Comparison of ENCODE assay signal across 8 cellular contexts in genomic region chr10:119595134-119595714, GRCh38. TPM values are rescaled to one million over a fixed set of nuclear protein-coding genes. Genes with fewer than 3 reads are reported as not detected.
DNase-seq lines count a peak whose midpoint lies in the region; ATAC-seq and TF ChIP-seq lines count a peak whose summit lies in the region.

No MANE protein-coding gene starts in this region.

- H3K79me2 ChIP-seq in SK-N-SH (ENCODE audit: insufficient read depth): peaks cover 60% of the 10 kb centered on the region

- H3K36me3 ChIP-seq in SK-N-SH (replicated peaks in 1 of 2; ENCODE audit: control insufficient read depth in 1 of 2, insufficient read depth in 2 of 2, low read length in 1 of 2) (peaks cover 17 to 31% of the 10 kb centered on the region in 2 experiments), spleen (peaks cover 0 to 19% (median 1%) of the 10 kb centered on the region in 6 donors)

- TF ChIP-seq CTCF in SK-N-SH (IDR thresholded peaks at IDR 0.05) (no peak), activated B cell treated with CpG ODN at 0.5 μM for 24 hours (IDR thresholded peaks at IDR 0.05) (no peak), spleen (IDR thresholded peaks at IDR 0.05 in 8 of 11, conservative IDR thresholded peaks at IDR 0.05 in 3 of 11) (no peak)

- intact Hi-C loops in activated B cell treated with CpG ODN at 0.5 μM for 24 hours (cut with micrococcal nuclease) (loop anchor here (5.0 to 10.0 kb wide), 2 partner anchors 138 to 1550 kb away; partner anchors contain the start of gene RAB11FIP2), spleen (cut with DNase I; ENCODE audit: low total_unique reads) (no loop called here)

- H3K27ac ChIP-seq in SK-N-SH (ENCODE audit: low read depth in 2 of 2, low read length in 1 of 2) (peak overlapping the region; percentile 99), spleen (peak overlapping the region; percentile 95 to 99 (median 96))

- H3K9me3 ChIP-seq in SK-N-SH (no peaks in the 10 kb centered on the region), spleen (no peaks in the 10 kb centered on the region)

- H3F3A ChIP-seq in SK-N-SH (replicated peaks; ENCODE audit: insufficient read depth): peaks cover 20% of the 10 kb centered on the region

- H4K20me1 ChIP-seq in SK-N-SH (ENCODE audit: insufficient read depth): peaks cover 49% of the 10 kb centered on the region

- POLR2A ChIA-PET in SK-N-SH (lab: Yijun Ruan, JAX) (no interaction called here), activated B cell treated with CpG ODN at 0.5 μM for 24 hours (lab: Charles Lee) (interaction anchor here (0.7 to 3.6 kb wide), 10 partner anchors 8 to 840 kb away, joined by 3 to 19 read pairs (median 4); partner anchors contain the start of genes BAG3, CACUL1, INPP5F and RGS10)

- CTCF ChIA-PET in SK-N-SH (lab: Yijun Ruan, JAX): interaction anchor here (1.4 to 1.7 kb wide), 2 partner anchors 53 to 388 kb away, joined by 3 read pairs; partner anchors contain the start of genes GRK5 and RGS10
- CTCF ChIA-PET in activated B cell treated with CpG ODN at 0.5 μM for 24 hours (lab: Charles Lee): interaction anchor here (1.3 kb wide), 1 partner anchor 396 kb away, joined by 3 read pairs; no protein-coding TSS in a partner anchor

- peak overlapping the region; percentile 99 for H3K9ac ChIP-seq in SK-N-SH

- H3K27me3 ChIP-seq in SK-N-SH (ENCODE audit: insufficient read depth) (no peaks in the 10 kb centered on the region), spleen (replicated peaks in 1 of 7) (no peaks in the 10 kb centered on the region)

- no peak for TF ChIP-seq POLR2A in spleen (IDR thresholded peaks at IDR 0.05)

- DNase-seq in SK-N-SH: no peak
- no peak for DNase-seq in activated B cell treated with CpG ODN at 0.5 μM for 24 hours
- DNase-seq in hepatic stellate cell (ENCODE audit: low spot score): peak; percentile 34
- no peak for DNase-seq in spleen
- no peak for DNase-seq in NCI-H128 (lab: John Stamatoyannopoulos, UW; ENCODE audit: unreplicated experiment)
- no peak for DNase-seq in stimulated activated CD4-positive, alpha-beta T cell treated with anti-CD3 and anti-CD28 coated beads, Interleukin-2, amount 100 ng/mL, for 24 hours

- H3K4me1 Mint-ChIP-seq in activated B cell treated with CpG ODN at 0.5 μM for 24 hours: peaks cover 58% of the 10 kb centered on the region

- H3K4me1 ChIP-seq in SK-N-SH (ENCODE audit: control insufficient read depth in 1 of 2, insufficient read depth in 2 of 2, low read depth in 1 of 2, low read length in 1 of 2) (peaks cover 31% of the 10 kb centered on the region in 2 experiments), spleen (peaks cover 50 to 68% (median 60%) of the 10 kb centered on the region in 6 donors)

- H3K4me3 ChIP-seq in SK-N-SH (ENCODE audit: low read depth in 2 of 2, low read length in 1 of 2) (peak overlapping the region; percentile 93 to 96), spleen (peak overlapping the region; percentile 73 to 97 (median 96))

- TF ChIP-seq EP300 in SK-N-SH (IDR thresholded peaks at IDR 0.05; ENCODE audit: borderline replicate concordance in 1 of 2, low read depth in 1 of 2, low read length in 1 of 2): no peak

- no peaks in the 10 kb centered on the region for H3K9me2 ChIP-seq in SK-N-SH

- TF ChIP-seq RAD21 in SK-N-SH (IDR thresholded peaks at IDR 0.05; ENCODE audit: low read length): no peak

- 4% methylated on average over 7 of the region's 7 CpGs for WGBS in SK-N-SH (ENCODE audit: low lambda C conversion rate)
- 20 to 30% (median 25%) methylated on average over 7 of the region's 7 CpGs for WGBS in spleen, 5 donors

- H3K9me3 Mint-ChIP-seq in activated B cell treated with CpG ODN at 0.5 μM for 24 hours: no peaks in the 10 kb centered on the region

- no peak overlapping the region for H2AFZ ChIP-seq in SK-N-SH (ENCODE audit: low read depth)

- H3K27ac Mint-ChIP-seq in activated B cell treated with CpG ODN at 0.5 μM for 24 hours: peak overlapping the region; percentile 97

- ATAC-seq in SK-N-SH treated with all-trans-retinoic acid at 6 μM for 48 hours: no peak
- ATAC-seq in activated B cell treated with CpG ODN at 0.5 μM for 24 hours (ENCODE audit: low read depth): no peak
- no peak for ATAC-seq in HG02938 (IDR thresholded peaks at IDR 0.05; ENCODE audit: unreplicated experiment)

- peaks cover 36% of the 10 kb centered on the region for H3K36me3 Mint-ChIP-seq in activated B cell treated with CpG ODN at 0.5 μM for 24 hours (ENCODE audit: low read depth)

- peak overlapping the region; percentile 95 for H3K4me3 Mint-ChIP-seq in activated B cell treated with CpG ODN at 0.5 μM for 24 hours

- H3K27me3 Mint-ChIP-seq in activated B cell treated with CpG ODN at 0.5 μM for 24 hours: no peaks in the 10 kb centered on the region

- H3K4me2 ChIP-seq in SK-N-SH: peak overlapping the region; percentile 84

TF ChIP-seq in SK-N-SH, 30 proteins besides CTCF, POLR2A, EP300 and RAD21:
- TF ChIP-seq FOSL2 (IDR thresholded peaks at IDR 0.05; ENCODE audit: borderline replicate concordance, low read depth) (peak; percentile 53; the same call in 1 of the 2 replicates), RFX5 (IDR thresholded peaks at IDR 0.05; ENCODE audit: low read length) (no peak), RCOR1 (IDR thresholded peaks at IDR 0.05; ENCODE audit: low read length) (no peak), JUND (IDR thresholded peaks at IDR 0.05) (peak; percentile 37; the same call in 1 of the 2 replicates)

TF ChIP-seq in SK-N-SH treated with all-trans-retinoic acid at 6 μM for 48 hours, 23 proteins besides CTCF, POLR2A, EP300 and RAD21:
- TF ChIP-seq TOX (CRISPR knock-in tag; IDR thresholded peaks at IDR 0.05; ENCODE audit: borderline replicate concordance) (no peak), ZFP3 (CRISPR knock-in tag; IDR thresholded peaks at IDR 0.05) (no peak), PPARA (CRISPR knock-in tag; IDR thresholded peaks at IDR 0.05; ENCODE audit: borderline replicate concordance) (no peak), TSHZ2 (CRISPR knock-in tag; IDR thresholded peaks at IDR 0.05) (no peak), ZFP30 (CRISPR knock-in tag; IDR thresholded peaks at IDR 0.05) (no peak), ESRRG (CRISPR knock-in tag; IDR thresholded peaks at IDR 0.05) (no peak)
TF ChIP-seq in SK-N-SH treated with all-trans-retinoic acid at 6 μM for 48 hours: peak in this region for 0.

RNA-seq across cellular contexts. Expression of gene TIAL1, which starts 1.5 kb away (rescaled TPM):
- polyA plus RNA-seq in SK-N-SH (2012; rRNA removed) (58.0 and 70.6 TPM in 2 replicates), spleen (10 to 100 TPM; 54.1 to 81.5 (median 80.7) TPM)
- 50.3 and 65.2 TPM in 2 replicates for polyA plus RNA-seq in SK-N-SH (2012; cell fraction: cytosol; rRNA removed)
- 173 and 287 TPM in 2 replicates for polyA plus RNA-seq in SK-N-SH (2012; cell fraction: nucleus; rRNA removed)
- total RNA-seq in activated B cell treated with CpG ODN at 0.5 μM for 24 hours (142 and 155 TPM in 2 replicates), spleen (100 to 1,000 TPM in 6 of 7 donors, 10 to 100 TPM in 1; 83.3 to 126 (median 115) TPM)

RNA-seq across cellular contexts. Expression of gene RGS10, which starts 52.7 kb away (rescaled TPM):
- polyA plus RNA-seq in SK-N-SH (2012; rRNA removed) (41.2 and 44.6 TPM in 2 replicates), spleen (100 to 1,000 TPM in 1 of 3 donors, 10 to 100 TPM in 2; 52.7 to 127 (median 92.9) TPM)
- polyA plus RNA-seq in SK-N-SH (2012; cell fraction: cytosol; rRNA removed): 59.4 and 77.8 TPM in 2 replicates
- polyA plus RNA-seq in SK-N-SH (2012; cell fraction: nucleus; rRNA removed): 9.5 and 11.8 TPM in 2 replicates
- total RNA-seq in activated B cell treated with CpG ODN at 0.5 μM for 24 hours (53.5 and 56.6 TPM in 2 replicates), spleen (10 to 100 TPM; 29.1 to 74.1 (median 38.9) TPM)

RNA-seq across cellular contexts. Expression of gene BAG3, which starts 56.0 kb away (rescaled TPM):
- 3.8 and 9.2 TPM in 2 replicates for polyA plus RNA-seq in SK-N-SH (2012; rRNA removed)
- polyA plus RNA-seq in SK-N-SH (2012; cell fraction: cytosol; rRNA removed): 7.9 and 8.2 TPM in 2 replicates
- 14.0 and 16.0 TPM in 2 replicates for polyA plus RNA-seq in SK-N-SH (2012; cell fraction: nucleus; rRNA removed)
- 4.3 and 4.7 TPM in 2 replicates for total RNA-seq in activated B cell treated with CpG ODN at 0.5 μM for 24 hours
- total RNA-seq in spleen: 10 to 100 TPM; 15.1 to 36.0 (median 18.3) TPM
- polyA plus RNA-seq in spleen: 1 to 10 TPM; 2.1 to 7.2 (median 3.5) TPM
